ENCODE assay signal across 26 cellular contexts in the genomic region with DNA sequence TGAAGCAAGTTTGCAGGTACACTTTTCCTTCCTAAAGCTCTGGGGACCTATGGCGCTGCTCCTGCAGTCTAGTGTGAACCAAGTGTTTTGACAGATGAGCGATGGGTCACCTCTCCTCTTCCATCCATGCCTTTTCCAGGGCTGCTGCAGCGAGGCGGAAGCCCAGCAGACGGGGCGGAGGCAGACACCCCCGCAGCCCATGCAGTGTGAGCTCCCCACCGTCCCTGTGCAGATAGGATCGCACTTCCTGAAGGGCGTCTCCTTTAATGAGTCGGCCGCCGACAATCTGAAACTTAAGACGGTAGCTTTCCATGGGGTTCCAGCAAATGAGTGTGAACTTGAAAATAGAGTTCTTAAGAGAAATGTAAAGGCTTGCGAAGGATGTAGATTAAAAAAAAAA. TPM values are rescaled to one million over a fixed set of nuclear protein-coding genes. Genes with fewer than 3 reads are reported as not detected.
A peak's percentile ranks its signal among the peaks of the same experiment; 100 is the strongest.
DNase-seq lines count a peak whose midpoint lies in the region; ATAC-seq, FAIRE-seq and TF ChIP-seq lines count a peak whose summit lies in the region.
"Had no signal": no experiment of that assay in that cellular context is flagged by ENCODE, and none has a peak within 500 bp of the region (broad histone marks: within the 10 kb centered on the region; RNA-seq: fewer than 3 reads in every experiment).

No MANE protein-coding gene starts in this region.

- H3K9ac ChIP-seq in endothelial cell of umbilical vein (replicated peaks; ENCODE audit: extremely low read depth, insufficient read depth, low read length): no peak overlapping the region

- H3K9me1 ChIP-seq in endothelial cell of umbilical vein (replicated peaks; ENCODE audit: control insufficient read depth, extremely low read depth, insufficient read depth, low read length): no peaks in the 10 kb centered on the region

- POLR2A ChIA-PET in endothelial cell of umbilical vein (lab: Charles Lee): no interaction called here
- POLR2A ChIA-PET in CD8-positive, alpha-beta T cell (lab: Charles Lee): no interaction called here
- POLR2A ChIA-PET in Caco-2 (lab: Charles Lee): no interaction called here

- FAIRE-seq in endothelial cell of umbilical vein (lab: Jason Lieb, UNC): peak; percentile 52
- FAIRE-seq: urothelium cell line had no signal

- peaks cover 31% of the 10 kb centered on the region for H3K4me1 ChIP-seq in endothelial cell of umbilical vein (ENCODE audit: control insufficient read depth, extremely low read depth, insufficient read depth, low read length)
- H3K4me1 ChIP-seq in left lung: no peaks in the 10 kb centered on the region
- peaks cover 0 to 11% (median 5%) of the 10 kb centered on the region in 4 donors for H3K4me1 ChIP-seq in upper lobe of left lung
- no peaks in the 10 kb centered on the region for H3K4me1 ChIP-seq in CD8-positive, alpha-beta T cell (ENCODE audit: insufficient read depth, low read length)
- no peaks in the 10 kb centered on the region for H3K4me1 ChIP-seq in Caco-2
- H3K4me1 ChIP-seq: A549, BE2C, SJCRH30 had no signal

- H3K36me3 Mint-ChIP-seq in CD8-positive, alpha-beta T cell: peaks cover 79% of the 10 kb centered on the region
- H3K36me3 Mint-ChIP-seq in Caco-2 (ENCODE audit: insufficient read depth, unreplicated experiment): peaks cover 38% of the 10 kb centered on the region

- TF ChIP-seq POLR2A in endothelial cell of umbilical vein (IDR thresholded peaks at IDR 0.05; ENCODE audit: low read depth, low read length) (no peak), upper lobe of left lung (IDR thresholded peaks at IDR 0.05) (no peak)

- TF ChIP-seq EP300 in upper lobe of left lung (IDR thresholded peaks at IDR 0.05): no peak

- H3K9me3 ChIP-seq in endothelial cell of umbilical vein (replicated peaks; ENCODE audit: control insufficient read depth, insufficient read depth, low read length): no peaks in the 10 kb centered on the region
- H3K9me3 ChIP-seq in left lung: no peaks in the 10 kb centered on the region
- H3K9me3 ChIP-seq in upper lobe of left lung: no peaks in the 10 kb centered on the region
- H3K9me3 ChIP-seq in CD8-positive, alpha-beta T cell (ENCODE audit: low read length): no peaks in the 10 kb centered on the region
- H3K9me3 ChIP-seq in Caco-2: no peaks in the 10 kb centered on the region
- H3K9me3 ChIP-seq: A549, BE2C, SJCRH30 had no signal

- intact Hi-C loops in Right ventricle myocardium inferior (cut with DNase I) (no loop called here), cardiac septum (cut with DNase I) (no loop called here), endothelial cell of umbilical vein (cut with micrococcal nuclease) (no loop called here), left lung (cut with DNase I) (no loop called here), Caco-2 (cut with micrococcal nuclease; ENCODE audit: unreplicated experiment) (no loop called here)
- intact Hi-C loops in CD8-positive, alpha-beta T cell (cut with DNase I, micrococcal nuclease): no loop called here

- H3K4me3 ChIP-seq in endothelial cell of umbilical vein (replicated peaks in 1 of 3; ENCODE audit: insufficient read depth in 1 of 3, low read depth in 1 of 3, low read length in 3 of 3) (no peak overlapping the region), left lung (no peak overlapping the region), upper lobe of left lung (no peak overlapping the region), Caco-2 (ENCODE audit: low read depth, low read length) (no peak overlapping the region)
- H3K4me3 ChIP-seq in CD8-positive, alpha-beta T cell (ENCODE audit: low read depth, low read length): no peak overlapping the region
- H3K4me3 ChIP-seq: A549, hepatocyte, SJCRH30 had no signal

- CTCF ChIA-PET in endothelial cell of umbilical vein (lab: Charles Lee) (interaction anchor here (1.0 to 1.5 kb wide), 5 partner anchors 8 to 106 kb away, joined by 3 to 7 read pairs (median 5); no protein-coding TSS in a partner anchor), Caco-2 (lab: Charles Lee) (no interaction called here)
- CTCF ChIA-PET in CD8-positive, alpha-beta T cell (lab: Charles Lee): interaction anchor here (0.7 to 1.3 kb wide), 3 partner anchors 15 to 96 kb away, joined by 3 to 4 read pairs (median 3); no protein-coding TSS in a partner anchor

- H3K36me3 ChIP-seq in endothelial cell of umbilical vein (ENCODE audit: control insufficient read depth in 2 of 2, extremely low read depth in 1 of 2, insufficient read depth in 2 of 2, low read length in 2 of 2): peaks cover 12 to 21% of the 10 kb centered on the region in 2 experiments
- H3K36me3 ChIP-seq in left lung: peaks cover 0 to 52% of the 10 kb centered on the region in 2 donors
- peaks cover 5 to 75% (median 41%) of the 10 kb centered on the region in 4 donors for H3K36me3 ChIP-seq in upper lobe of left lung
- H3K36me3 ChIP-seq in CD8-positive, alpha-beta T cell (ENCODE audit: insufficient read depth, low read length): peaks cover 46% of the 10 kb centered on the region
- no peaks in the 10 kb centered on the region; the same call in 1 of the 2 replicates for H3K36me3 ChIP-seq in Caco-2 (ENCODE audit: control insufficient read depth, insufficient read depth, low read length)

- BruUV-seq in endothelial cell of umbilical vein (replicated peaks; lab: Mats Ljungman, UMichigan) (no TSS peak), Caco-2 (replicated peaks; lab: Mats Ljungman, UMichigan) (no TSS peak)

- H2AFZ ChIP-seq in endothelial cell of umbilical vein (ENCODE audit: low read depth, low read length): no peak overlapping the region
- H2AFZ ChIP-seq: hepatocyte had no signal

- peak; percentile 16 for ATAC-seq in Right ventricle myocardium inferior
- peak; percentile 45 for ATAC-seq in left lung
- peak in 1 of 2 donors; percentile 53 for ATAC-seq in upper lobe of left lung (ENCODE audit: low FRiP score in 2 of 2)
- ATAC-seq in HG02763 (IDR thresholded peaks at IDR 0.05; ENCODE audit: unreplicated experiment): no peak
- no peak for ATAC-seq in CD8-positive, alpha-beta T cell
- ATAC-seq: A549; activated naive CD8-positive, alpha-beta T cell treated with anti-CD3 and anti-CD28 coated beads, Interleukin-2, amount 50 U/mL, for 24 hours; Panc1 had no signal

- WGBS in upper lobe of left lung, 2 donors: 57 to 81% methylated on average over 15 of the region's 15 CpGs

- H3K4me1 Mint-ChIP-seq in CD8-positive, alpha-beta T cell (ENCODE audit: low read depth): no peaks in the 10 kb centered on the region
- H3K4me1 Mint-ChIP-seq in Caco-2 (ENCODE audit: low read depth, unreplicated experiment): peaks cover 9% of the 10 kb centered on the region
- H3K4me1 Mint-ChIP-seq: activated naive CD8-positive, alpha-beta T cell treated with anti-CD3 and anti-CD28 coated beads, Interleukin-2, amount 50 U/mL, for 24 hours had no signal

- H3K27me3 Mint-ChIP-seq in CD8-positive, alpha-beta T cell (ENCODE audit: low read depth): no peaks in the 10 kb centered on the region
- no peaks in the 10 kb centered on the region for H3K27me3 Mint-ChIP-seq in Caco-2 (ENCODE audit: insufficient read depth, unreplicated experiment)
- H3K27me3 Mint-ChIP-seq: activated naive CD8-positive, alpha-beta T cell treated with anti-CD3 and anti-CD28 coated beads, Interleukin-2, amount 50 U/mL, for 24 hours had no signal

- H4K20me1 ChIP-seq in endothelial cell of umbilical vein (replicated peaks; ENCODE audit: control insufficient read depth, extremely low read depth, insufficient read depth, low read length): no peaks in the 10 kb centered on the region

- H3K79me2 ChIP-seq in endothelial cell of umbilical vein (ENCODE audit: control insufficient read depth, insufficient read depth, low read length): peaks cover 2% of the 10 kb centered on the region
- H3K79me2 ChIP-seq: hepatocyte had no signal

- H3K4me3 Mint-ChIP-seq in CD8-positive, alpha-beta T cell: no peak overlapping the region
- H3K4me3 Mint-ChIP-seq in Caco-2 (ENCODE audit: unreplicated experiment): no peak overlapping the region
- H3K4me3 Mint-ChIP-seq: activated naive CD8-positive, alpha-beta T cell treated with anti-CD3 and anti-CD28 coated beads, Interleukin-2, amount 50 U/mL, for 24 hours had no signal

- DNase-seq in Right ventricle myocardium inferior (ENCODE audit: missing footprints): no peak
- no peak for DNase-seq in cardiac septum (ENCODE audit: low spot score)
- DNase-seq in endothelial cell of umbilical vein (ENCODE audit: low read depth, low spot score): peak; percentile 65
- DNase-seq in left lung: no peak
- DNase-seq in upper lobe of left lung: peak in 1 of 2 donors; percentile 40
- no peak for DNase-seq in CD8-positive, alpha-beta T cell
- DNase-seq in Caco-2: no peak
- DNase-seq: activated CD4-positive, alpha-beta T cell treated with anti-CD3 and anti-CD28 coated beads, Interleukin-2, amount 50 U/mL, for 48 hours; activated CD8-positive, alpha-beta memory T cell treated with anti-CD3 and anti-CD28 coated beads, Interleukin-2, amount 50 U/mL, for 4 hours; activated naive CD8-positive, alpha-beta T cell treated with anti-CD3 and anti-CD28 coated beads, Interleukin-2, amount 50 U/mL, for 24 hours; BE2C; cerebellar nuclear complex; erythroblast; foreskin fibroblast; Karpas-422; mammary epithelial cell; NCI-H1694 treated with DMSO at 0.1 percent for 48 hours; NCI-H526; SJCRH30; T-helper 1 cell; WERI-Rb-1 had no signal

- H3K27ac ChIP-seq in endothelial cell of umbilical vein (ENCODE audit: insufficient read depth, low read depth, low read length) (peak overlapping the region; percentile 27), left lung (peak overlapping the region in 1 of 2 donors; percentile 48), upper lobe of left lung (peak overlapping the region in 3 of 4 donors; percentile 45 to 67 (median 66))
- no peak overlapping the region for H3K27ac ChIP-seq in CD8-positive, alpha-beta T cell (ENCODE audit: low read depth, low read length)
- H3K27ac ChIP-seq: A549, hepatocyte, SJCRH30, WERI-Rb-1 had no signal

- no peaks in the 10 kb centered on the region for H3K9me3 Mint-ChIP-seq in CD8-positive, alpha-beta T cell
- no peaks in the 10 kb centered on the region for H3K9me3 Mint-ChIP-seq in Caco-2 (ENCODE audit: unreplicated experiment)
- H3K9me3 Mint-ChIP-seq: activated naive CD8-positive, alpha-beta T cell treated with anti-CD3 and anti-CD28 coated beads, Interleukin-2, amount 50 U/mL, for 24 hours had no signal

- H3K4me2 ChIP-seq in endothelial cell of umbilical vein (ENCODE audit: insufficient read depth, low read length): no peak overlapping the region
- H3K4me2 ChIP-seq: A549, hepatocyte had no signal

- dilution Hi-C loops in endothelial cell of umbilical vein (cut with MboI; ENCODE audit: extremely low pct_ligation_motif_present, low sequenced_read_pairs): loop anchor here (10.0 kb wide), 1 partner anchor 63 kb away; no protein-coding TSS in a partner anchor

- TF ChIP-seq CTCF in endothelial cell of umbilical vein (IDR thresholded peaks at IDR 0.05; ENCODE audit: extremely low read depth in 1 of 2, insufficient read depth in 1 of 2, low read depth in 1 of 2, low read length in 2 of 2) (no peak), left lung (IDR thresholded peaks at IDR 0.05) (no peak), upper lobe of left lung (IDR thresholded peaks at IDR 0.05) (no peak), Caco-2 (IDR thresholded peaks at IDR 0.05; ENCODE audit: insufficient read depth in 1 of 2, low read depth in 1 of 2, low read length in 1 of 2, severe bottlenecking in 1 of 2, unreplicated experiment in 1 of 2) (no peak)
- no peak for TF ChIP-seq CTCF in CD8-positive, alpha-beta T cell (IDR thresholded peaks at IDR 0.05)

- no peak overlapping the region for H3K27ac Mint-ChIP-seq in CD8-positive, alpha-beta T cell
- H3K27ac Mint-ChIP-seq in Caco-2 (ENCODE audit: unreplicated experiment): no peak overlapping the region
- H3K27ac Mint-ChIP-seq: activated naive CD8-positive, alpha-beta T cell treated with anti-CD3 and anti-CD28 coated beads, Interleukin-2, amount 50 U/mL, for 24 hours had no signal

- H3K27me3 ChIP-seq in endothelial cell of umbilical vein (ENCODE audit: control insufficient read depth in 2 of 2, insufficient read depth in 2 of 2, low read length in 2 of 2) (no peaks in the 10 kb centered on the region), left lung (no peaks in the 10 kb centered on the region), upper lobe of left lung (no peaks in the 10 kb centered on the region), Caco-2 (replicated peaks; ENCODE audit: control insufficient read depth, insufficient read depth, low read length) (no peaks in the 10 kb centered on the region)
- H3K27me3 ChIP-seq in CD8-positive, alpha-beta T cell (ENCODE audit: insufficient read depth, low read length): no peaks in the 10 kb centered on the region
- H3K27me3 ChIP-seq: BE2C, hepatocyte, SJCRH30 had no signal

RNA-seq across cellular contexts. Expression of gene GPI, which starts 37.1 kb away (rescaled TPM):
- total RNA-seq in Right ventricle myocardium inferior (533 TPM), cardiac septum (512 TPM), endothelial cell of umbilical vein (245 and 273 TPM in 2 replicates), left lung (100 to 1,000 TPM; 189 to 248 TPM), upper lobe of left lung (100 to 1,000 TPM in 4 of 6 donors, 10 to 100 TPM in 2; 90.4 to 198 (median 128) TPM), Caco-2 (2022) (329 and 381 TPM in 2 replicates)
- polyA plus RNA-seq in endothelial cell of umbilical vein: 110 and 131 TPM in 2 replicates
- 137 and 144 TPM in 2 replicates for polyA plus RNA-seq in endothelial cell of umbilical vein (2011; cell fraction: cytosol; rRNA removed)
- polyA plus RNA-seq in endothelial cell of umbilical vein (2011; cell fraction: nucleus; rRNA removed): 112 and 115 TPM in 2 replicates
- polyA plus RNA-seq in endothelial cell of umbilical vein (2012): 238 and 247 TPM in 2 replicates
- 204 and 222 TPM in 2 replicates for polyA minus RNA-seq in endothelial cell of umbilical vein
- polyA minus RNA-seq in endothelial cell of umbilical vein (2011; cell fraction: cytosol; rRNA and poly(A)+ RNA removed): 198 TPM
- 64.3 and 74.5 TPM in 2 replicates for polyA minus RNA-seq in endothelial cell of umbilical vein (2011; cell fraction: nucleus; rRNA and poly(A)+ RNA removed)
- 10 to 100 TPM; 84.8 to 87.0 TPM for total RNA-seq in CD8-positive, alpha-beta T cell

Comparison
In these comparisons a context has a peak if more than half of its experiments do, and no peak if none do; other contexts are left out.
1. ATAC-seq: peak in Right ventricle myocardium inferior (single experiment) and left lung (single experiment); none in HG02763 (single experiment) and CD8-positive, alpha-beta T cell (single experiment).